Comparison of ENCODE assay signal across 12 cellular contexts in genomic region chr7:126696639-126697038, GRCh38.
DNase-seq lines count a peak whose midpoint lies in the region; ATAC-seq and TF ChIP-seq lines count a peak whose summit lies in the region.
"Had no signal": no experiment of that assay in that cellular context is flagged by ENCODE, and none has a peak within 500 bp of the region (broad histone marks: within the 10 kb centered on the region; RNA-seq: fewer than 3 reads in every experiment).

No MANE protein-coding gene starts in this region.

- H3K27ac ChIP-seq in OCI-LY3 (ENCODE audit: low read length): peak overlapping the region; percentile 82
- H3K27ac ChIP-seq: BLaER1 had no signal

- peaks cover 60% of the 10 kb centered on the region for H3K4me1 ChIP-seq in OCI-LY3 (ENCODE audit: low read length)

- no peaks in the 10 kb centered on the region for H4K20me1 ChIP-seq in OCI-LY3 (ENCODE audit: insufficient read depth, low read length)
- H4K20me1 ChIP-seq: BLaER1 had no signal

- H3K36me3 ChIP-seq in OCI-LY3 (replicated peaks; ENCODE audit: low read depth, low read length): no peaks in the 10 kb centered on the region
- H3K36me3 ChIP-seq: BLaER1 had no signal

- TF ChIP-seq CTCF in GM20000 (IDR thresholded peaks at IDR 0.05; ENCODE audit: extremely low read depth, missing control alignments) (no peak), OCI-LY3 (IDR thresholded peaks at IDR 0.05; ENCODE audit: low read depth, low read length) (no peak)

- peak; percentile 29 for ATAC-seq in GM18508 (IDR thresholded peaks at IDR 0.05; ENCODE audit: insufficient read depth, unreplicated experiment)
- ATAC-seq in HG02981 (IDR thresholded peaks at IDR 0.05; ENCODE audit: unreplicated experiment): peak; percentile 22

- H3K27me3 ChIP-seq in OCI-LY3 (ENCODE audit: low read depth, low read length): no peaks in the 10 kb centered on the region
- H3K27me3 ChIP-seq: BLaER1 had no signal

- peak overlapping the region; percentile 53 for H3K9ac ChIP-seq in OCI-LY3 (ENCODE audit: low read length)
- H3K9ac ChIP-seq: BLaER1 had no signal

- peak overlapping the region; percentile 64 for H3K4me2 ChIP-seq in OCI-LY3 (ENCODE audit: low read length)
- H3K4me2 ChIP-seq: BLaER1 had no signal

- H3K4me3 ChIP-seq in OCI-LY3 (ENCODE audit: low read length): peak overlapping the region; percentile 40
- H3K4me3 ChIP-seq: BLaER1 had no signal

- H2AFZ ChIP-seq in OCI-LY3 (ENCODE audit: low read depth, low read length): peak overlapping the region; percentile 66

- no peaks in the 10 kb centered on the region for H3K9me3 ChIP-seq in OCI-LY3 (ENCODE audit: insufficient read depth, low read length)
- H3K9me3 ChIP-seq: BLaER1 had no signal

- peak; percentile 40 for DNase-seq in GM20000 (ENCODE audit: low spot score)
- DNase-seq in SK-N-DZ (ENCODE audit: low spot score): no peak
- DNase-seq in iPS-NIHi7 (ENCODE audit: extremely low spot score): no peak
- DNase-seq in stimulated activated CD4-positive, alpha-beta T cell treated with anti-CD3 and anti-CD28 coated beads, Interleukin-2, amount 100 ng/mL, for 24 hours: no peak
- no peak for DNase-seq in A172 (ENCODE audit: low spot score)
- DNase-seq: H7, NCI-H1436 treated with DMSO at 0.1 percent for 48 hours, OCI-M1 had no signal

- no peaks in the 10 kb centered on the region for H3K79me2 ChIP-seq in OCI-LY3 (ENCODE audit: low read length)
